9 cellular contexts compared by ENCODE assay signal in genomic region chr14:35333347-35333730, GRCh38. TPM values are rescaled to one million over a fixed set of nuclear protein-coding genes. Genes with fewer than 3 reads are reported as not detected.
A peak's percentile ranks its signal among the peaks of the same experiment; 100 is the strongest.
DNase-seq lines count a peak whose midpoint lies in the region; ATAC-seq and TF ChIP-seq lines count a peak whose summit lies in the region.
"Had no signal": no experiment of that assay in that cellular context is flagged by ENCODE, and none has a peak within 500 bp of the region (broad histone marks: within the 10 kb centered on the region; RNA-seq: fewer than 3 reads in every experiment).

No MANE protein-coding gene starts in this region.

- intact Hi-C loops in Right ventricle myocardium inferior (cut with DNase I) = no loop called here
- intact Hi-C loops in uterus (cut with DNase I; ENCODE audit: low total_unique reads) = no loop called here

- TF ChIP-seq POLR2A in uterus (IDR thresholded peaks at IDR 0.05) = no peak

- H3K4me3 Mint-ChIP-seq in memory B cell = peak overlapping the region; percentile 8

- peaks cover 15% of the 10 kb centered on the region for H3K4me1 Mint-ChIP-seq in memory B cell

- H3K4me3 ChIP-seq in right atrium auricular region (no peak overlapping the region), uterus (no peak overlapping the region)

- no peaks in the 10 kb centered on the region for H3K9me3 Mint-ChIP-seq in memory B cell
- H3K9me3 Mint-ChIP-seq: IgD-negative memory B cell had no signal

- DNase-seq in right atrium auricular region (ENCODE audit: low spot score) = no peak
- DNase-seq in Right ventricle myocardium inferior (ENCODE audit: missing footprints) = no peak
- DNase-seq in activated T-cell treated with anti-CD3 and anti-CD28 coated beads, Interleukin-2, amount 50 U/mL, for 48 hours = peak; percentile 49 to 62
- DNase-seq in memory B cell (ENCODE audit: low spot score in 2 of 2) = no peak
- DNase-seq in uterus = no peak
- no peak for DNase-seq in NCI-H1436 (lab: John Stamatoyannopoulos, UW)
- DNase-seq in GDM1 (lab: John Stamatoyannopoulos, UW) = no peak
- no peak for DNase-seq in activated CD4-positive, CD25-positive, alpha-beta regulatory T cell (lab: John Stamatoyannopoulos, UW)

- no peaks in the 10 kb centered on the region for H3K36me3 Mint-ChIP-seq in memory B cell
- H3K36me3 Mint-ChIP-seq: IgD-negative memory B cell had no signal

- no peaks in the 10 kb centered on the region for H3K27me3 Mint-ChIP-seq in memory B cell
- H3K27me3 Mint-ChIP-seq: IgD-negative memory B cell had no signal

- H3K36me3 ChIP-seq in right atrium auricular region = no peaks in the 10 kb centered on the region
- no peaks in the 10 kb centered on the region for H3K36me3 ChIP-seq in uterus

- H3K4me1 ChIP-seq in right atrium auricular region = peaks cover 0 to 58% of the 10 kb centered on the region in 2 donors
- H3K4me1 ChIP-seq in uterus = peaks cover 23 to 24% of the 10 kb centered on the region in 2 donors

- ATAC-seq in Right ventricle myocardium inferior (no peak), memory B cell (ENCODE audit: low read depth) (no peak)

- H3K27me3 ChIP-seq in right atrium auricular region = no peaks in the 10 kb centered on the region
- H3K27me3 ChIP-seq in uterus = no peaks in the 10 kb centered on the region

- no peaks in the 10 kb centered on the region for H3K9me3 ChIP-seq in right atrium auricular region
- H3K9me3 ChIP-seq in uterus = no peaks in the 10 kb centered on the region

- TF ChIP-seq CTCF in right atrium auricular region (IDR thresholded peaks at IDR 0.05) (no peak), uterus (IDR thresholded peaks at IDR 0.05) (no peak)

- peak overlapping the region; percentile 6 to 27 for H3K27ac ChIP-seq in right atrium auricular region
- H3K27ac ChIP-seq in uterus = peak overlapping the region; percentile 38 to 95

- H3K27ac Mint-ChIP-seq in memory B cell = peak overlapping the region; percentile 45

RNA-seq across cellular contexts. Expression of gene PSMA6, which starts 41.2 kb away (rescaled TPM):
- 100 to 1,000 TPM; 143 to 191 TPM for total RNA-seq in right atrium auricular region
- total RNA-seq in Right ventricle myocardium inferior = 195 TPM
- 100 to 1,000 TPM; 114 to 180 (median 142) TPM for total RNA-seq in uterus

Comparison
In these comparisons a context has a peak if more than half of its experiments do, and no peak if none do; other contexts are left out.
1. DNase-seq: peak in activated T-cell treated with anti-CD3 and anti-CD28 coated beads, Interleukin-2, amount 50 U/mL, for 48 hours (2 of 2); none in right atrium auricular region (single experiment), Right ventricle myocardium inferior (single experiment), memory B cell (0 of 2), uterus (0 of 2), NCI-H1436 (single experiment), GDM1 (single experiment) and activated CD4-positive, CD25-positive, alpha-beta regulatory T cell (0 of 4).